ENCODE assay signal across 28 cellular contexts in the genomic region with DNA sequence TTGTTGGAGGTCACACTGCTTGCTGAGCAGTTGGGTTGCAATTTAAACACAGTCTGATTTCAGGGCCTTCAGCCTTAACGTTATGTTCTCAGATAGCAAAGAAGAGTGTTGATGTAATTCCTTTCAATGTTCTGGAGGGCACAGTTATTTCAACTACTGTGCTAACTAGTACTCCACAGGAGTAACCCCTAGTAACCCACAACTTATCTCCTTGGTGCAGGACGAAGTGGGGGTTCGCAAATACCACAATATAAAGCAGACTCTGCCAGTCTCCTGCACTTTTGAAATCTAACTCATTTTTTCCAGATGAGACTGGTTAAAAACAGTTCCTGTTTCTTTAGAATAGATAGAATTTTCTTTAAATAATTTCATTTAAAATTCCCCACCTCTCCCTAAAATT.
"Had no signal": no experiment of that assay in that cellular context is flagged by ENCODE, and none has a peak within 500 bp of the region (broad histone marks: within the 10 kb centered on the region; RNA-seq: fewer than 3 reads in every experiment).

No MANE protein-coding gene starts in this region.

- H3K9me3 Mint-ChIP-seq: activated CD4-positive, alpha-beta memory T cell treated with anti-CD3 and anti-CD28 coated beads, Interleukin-2, amount 10 ng/mL, durations not matched to agents 7 days and 5 days; activated naive CD8-positive, alpha-beta T cell treated with anti-CD3 and anti-CD28 coated beads, Interleukin-2, amount 10 ng/mL, durations not matched to agents 7 days and 5 days; activated T-cell treated with anti-CD3 and anti-CD28 coated beads, Interleukin-2, amount 50 U/mL, for 24 hours; activated T-helper 2 cell treated with anti-CD3 and anti-CD28 coated beads, Interferon-gamma antibody, Interleukin-2, Interleukin-4, amounts not matched to agents 10 μg/mL and 5 μg/mL and 100 μg/mL, durations not matched to agents 14 hours and 24 hours and 36 hours; T-helper 1 cell treated with Interleukin-12 subunit alpha and Interleukin-12 subunit beta and Interleukin-4 antibody, amounts not matched to agents 30 μg/mL and 1 μg/mL, for 36 hours; T-helper 2 cell treated with Interferon-gamma antibody and Interleukin-4, amounts not matched to agents 5 μg/mL and 100 μg/mL, for 36 hours had no signal

- H3K27me3 ChIP-seq: adrenal gland, body of pancreas, breast epithelium, Peyer's patch, SJSA1 had no signal

- H3K27ac Mint-ChIP-seq: activated CD4-positive, alpha-beta memory T cell treated with anti-CD3 and anti-CD28 coated beads, Interleukin-2, amount 10 ng/mL, durations not matched to agents 7 days and 5 days; activated naive CD8-positive, alpha-beta T cell treated with anti-CD3 and anti-CD28 coated beads, Interleukin-2, amount 10 ng/mL, durations not matched to agents 7 days and 5 days; activated T-helper 2 cell treated with anti-CD3 and anti-CD28 coated beads, Interferon-gamma antibody, Interleukin-2, Interleukin-4, amounts not matched to agents 10 μg/mL and 5 μg/mL and 100 μg/mL, durations not matched to agents 14 hours and 24 hours and 36 hours; T-helper 1 cell treated with Interleukin-12 subunit alpha and Interleukin-12 subunit beta and Interleukin-4 antibody, amounts not matched to agents 30 μg/mL and 1 μg/mL, for 36 hours; T-helper 2 cell treated with Interferon-gamma antibody and Interleukin-4, amounts not matched to agents 5 μg/mL and 100 μg/mL, for 36 hours had no signal

- ATAC-seq: body of pancreas, PC-3 had no signal

- H3K27me3 Mint-ChIP-seq: activated CD4-positive, alpha-beta memory T cell treated with anti-CD3 and anti-CD28 coated beads, Interleukin-2, amount 10 ng/mL, durations not matched to agents 7 days and 5 days; activated naive CD8-positive, alpha-beta T cell treated with anti-CD3 and anti-CD28 coated beads, Interleukin-2, amount 10 ng/mL, durations not matched to agents 7 days and 5 days; activated T-cell treated with anti-CD3 and anti-CD28 coated beads, Interleukin-2, amount 50 U/mL, for 24 hours had no signal

- H3K9me3 ChIP-seq: adrenal gland, body of pancreas, breast epithelium, Peyer's patch, SJSA1, SK-N-SH had no signal

- H3K27ac ChIP-seq: adrenal gland, body of pancreas, breast epithelium, Peyer's patch, SJSA1, WERI-Rb-1 had no signal

- H3K4me3 Mint-ChIP-seq: activated CD4-positive, alpha-beta memory T cell treated with anti-CD3 and anti-CD28 coated beads, Interleukin-2, amount 10 ng/mL, durations not matched to agents 7 days and 5 days; activated naive CD8-positive, alpha-beta T cell treated with anti-CD3 and anti-CD28 coated beads, Interleukin-2, amount 10 ng/mL, durations not matched to agents 7 days and 5 days; activated T-cell treated with anti-CD3 and anti-CD28 coated beads, Interleukin-2, amount 50 U/mL, for 24 hours; T-helper 1 cell treated with Interleukin-12 subunit alpha and Interleukin-12 subunit beta and Interleukin-4 antibody, amounts not matched to agents 30 μg/mL and 1 μg/mL, for 36 hours; T-helper 2 cell treated with Interferon-gamma antibody and Interleukin-4, amounts not matched to agents 5 μg/mL and 100 μg/mL, for 36 hours had no signal

- DNase-seq: activated CD4-positive, alpha-beta memory T cell treated with anti-CD3 and anti-CD28 coated beads, Interleukin-2, amount 10 ng/mL, durations not matched to agents 7 days and 5 days; activated CD4-positive, alpha-beta T cell treated with anti-CD3 and anti-CD28 coated beads for 1 hour; activated CD4-positive, alpha-beta T cell treated with anti-CD3 and anti-CD28 coated beads for 48 hours; activated CD4-positive, CD25-positive, alpha-beta regulatory T cell; activated gamma-delta T cell; activated naive CD4-positive, alpha-beta T cell treated with Interleukin-2 at 50 U/mL for 16 hours; activated naive CD8-positive, alpha-beta T cell treated with anti-CD3 and anti-CD28 coated beads, Interleukin-2, amount 10 ng/mL, durations not matched to agents 7 days and 5 days; activated T-cell treated with anti-CD3 and anti-CD28 coated beads, Interleukin-2, amount 50 U/mL, for 24 hours; adrenal gland; body of pancreas; NCI-H1105; NCI-H1436; NCI-H1694; NCI-H1930; NCI-H2081 treated with DMSO at 0.1 percent for 48 hours; NCI-H345; NCI-H524 treated with DMSO at 0.1 percent for 48 hours; PC-3; Peyer's patch; RPMI8226; SHP77 treated with DMSO at 0.1 percent for 48 hours; SK-N-SH; WERI-Rb-1 had no signal

- H3K4me1 Mint-ChIP-seq: activated CD4-positive, alpha-beta memory T cell treated with anti-CD3 and anti-CD28 coated beads, Interleukin-2, amount 10 ng/mL, durations not matched to agents 7 days and 5 days had no signal
